Comparison of ENCODE assay signal across 2 cellular contexts in genomic region chr11:64249038-64249437, GRCh38.
TF ChIP-seq lines count a peak whose summit lies in the region.

No MANE protein-coding gene starts in this region.

TF ChIP-seq in GM23338, 12 proteins besides CTCF, POLR2A, EP300 and RAD21:
- TF ChIP-seq ZNF462 (CRISPR knock-in tag; IDR thresholded peaks at IDR 0.05), result no peak
- TF ChIP-seq ETS1 (IDR thresholded peaks at IDR 0.05), result no peak
- TF ChIP-seq CREB1 (CRISPR knock-in tag; IDR thresholded peaks at IDR 0.05; ENCODE audit: low read depth), result no peak
- TF ChIP-seq EZH2 (IDR thresholded peaks at IDR 0.05; ENCODE audit: low read depth, unreplicated experiment), result no peak
- TF ChIP-seq REST (IDR thresholded peaks at IDR 0.05; ENCODE audit: unreplicated experiment), result no peak
- TF ChIP-seq JUNB (IDR thresholded peaks at IDR 0.05; ENCODE audit: unreplicated experiment), result no peak
- no peak for TF ChIP-seq ZNF114 (CRISPR knock-in tag; IDR thresholded peaks at IDR 0.05)
- no peak for TF ChIP-seq ZNF331 (CRISPR knock-in tag; IDR thresholded peaks at IDR 0.05; ENCODE audit: low read depth)
- TF ChIP-seq STAT1 (IDR thresholded peaks at IDR 0.05; ENCODE audit: unreplicated experiment), result no peak
- TF ChIP-seq EZH2phosphoT487 (IDR thresholded peaks at IDR 0.05; ENCODE audit: unreplicated experiment), result no peak
- TF ChIP-seq POLR2AphosphoS5 (IDR thresholded peaks at IDR 0.05; ENCODE audit: low read depth), result no peak
- TF ChIP-seq NANOG (IDR thresholded peaks at IDR 0.05; ENCODE audit: borderline replicate concordance), result no peak

TF ChIP-seq in H1, 55 proteins besides CTCF, POLR2A, EP300 and RAD21:
- no peak for TF ChIP-seq CBX8 (IDR thresholded peaks at IDR 0.05; ENCODE audit: borderline replicate concordance, low read depth, low read length)
- TF ChIP-seq RBBP5 (IDR thresholded peaks at IDR 0.05; ENCODE audit: borderline replicate concordance, low read depth, low read length), result no peak
- no peak for TF ChIP-seq PHF8 (conservative IDR thresholded peaks at IDR 0.05; ENCODE audit: low read depth, low read length)
- TF ChIP-seq SAP30 (IDR thresholded peaks at IDR 0.05; ENCODE audit: insufficient read depth, insufficient replicate concordance, low read length), result no peak
- TF ChIP-seq TEAD4 (IDR thresholded peaks at IDR 0.05; ENCODE audit: low read depth, low read length), result no peak
- no peak for TF ChIP-seq HDAC6 (IDR thresholded peaks at IDR 0.05; ENCODE audit: low read depth, low read length)
- TF ChIP-seq GTF2F1 (IDR thresholded peaks at IDR 0.05; ENCODE audit: borderline replicate concordance, low read depth, low read length), result no peak
- TF ChIP-seq CBX5 (IDR thresholded peaks at IDR 0.05; ENCODE audit: low read depth, low read length), result no peak
- no peak for TF ChIP-seq TCF12 (IDR thresholded peaks at IDR 0.05; ENCODE audit: low read depth, low read length)
- TF ChIP-seq SIN3A (conservative IDR thresholded peaks at IDR 0.05 in 1 of 2, IDR thresholded peaks at IDR 0.05 in 1 of 2; ENCODE audit: low read depth in 1 of 2, low read length in 2 of 2), result no peak
- TF ChIP-seq ASH2L (IDR thresholded peaks at IDR 0.05; ENCODE audit: low read length), result no peak
- TF ChIP-seq ATF2 (IDR thresholded peaks at IDR 0.05; ENCODE audit: low read length), result no peak
- TF ChIP-seq FOSL1 (IDR thresholded peaks at IDR 0.05; ENCODE audit: insufficient read depth, low read depth, low read length), result no peak
TF ChIP-seq in H1: peak in this region for 0.
